In the genomic region with DNA sequence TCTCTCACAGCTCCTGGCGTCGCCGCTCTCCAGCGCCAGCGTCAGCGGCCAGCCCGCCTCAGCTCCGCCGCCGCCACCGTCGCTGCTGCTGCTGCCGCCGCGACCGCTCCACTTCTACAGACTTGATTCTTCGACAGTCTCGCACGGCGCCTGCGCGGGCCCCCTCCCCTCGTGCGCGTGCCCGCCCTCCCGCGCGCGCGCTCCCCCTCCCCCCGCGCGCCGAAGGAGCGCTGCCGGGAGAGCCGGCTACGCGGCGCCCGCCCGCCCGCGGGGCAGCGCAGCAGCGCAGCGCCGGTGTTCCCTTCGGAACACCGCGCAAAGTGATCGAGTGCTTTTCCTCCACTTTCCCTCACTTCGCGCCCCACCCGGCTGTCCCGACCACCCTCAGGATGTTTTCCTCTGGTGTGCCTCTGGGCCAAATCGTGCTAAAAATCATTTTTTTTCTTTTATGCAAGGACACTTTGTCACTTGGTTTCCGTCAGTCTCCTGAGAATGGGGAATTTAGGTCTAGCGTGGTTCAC, we compare ENCODE assay signal across 8 cellular contexts. TPM values are rescaled to one million over a fixed set of nuclear protein-coding genes. Genes with fewer than 3 reads are reported as not detected.
DNase-seq lines count a peak whose midpoint lies in the region; ATAC-seq and TF ChIP-seq lines count a peak whose summit lies in the region.

A gene (minus strand): TSS at position 118 of the 521 bp plus-strand sequence. CDS start 684 bp downstream, outside the sequence.

- 0% methylated on average over 15 to 60 of the region's 60 CpGs for WGBS in endodermal cell (ENCODE audit: insufficient coverage in 1 of 2, insufficient read length in 1 of 2), 2 experiments

- peaks cover 14% of the 10 kb centered on the region for H3K4me1 ChIP-seq in NT2/D1 (ENCODE audit: insufficient read depth, insufficient read length)
- peaks cover 10% of the 10 kb centered on the region for H3K4me1 ChIP-seq in endodermal cell (ENCODE audit: control insufficient read depth, insufficient read depth, low read length)

- H3K36me3 Mint-ChIP-seq in endodermal cell (ENCODE audit: low read depth), result peaks cover 27% of the 10 kb centered on the region

- H3K4me1 Mint-ChIP-seq in endodermal cell, result peaks cover 56% of the 10 kb centered on the region

- H3K4me3 Mint-ChIP-seq in endodermal cell, result peak within 1 kb of the TSS; percentile 88

- H3K9me3 Mint-ChIP-seq in endodermal cell, result no peaks in the 10 kb centered on the region

- ATAC-seq in HG03521 (IDR thresholded peaks at IDR 0.05; ENCODE audit: unreplicated experiment), result peak; percentile 25

- peak; percentile 78 to 91 (median 91) for DNase-seq in NCI-H1417 (lab: John Stamatoyannopoulos, UW)
- no peak for DNase-seq in NCI-H1417 treated with DMSO at 0.1 percent for 48 hours (lab: John Stamatoyannopoulos, UW)
- peak; percentile 80 for DNase-seq in NT2/D1 (ENCODE audit: low read depth, low spot score)
- peak; percentile 45 to 71 (median 51) for DNase-seq in activated CD8-positive, alpha-beta memory T cell treated with anti-CD3 and anti-CD28 coated beads for 48 hours (ENCODE audit: low read depth in 2 of 3, low spot score in 2 of 3)
- peak; percentile 89 for DNase-seq in endodermal cell
- DNase-seq in mesenteric fat pad (ENCODE audit: low spot score), result peak; percentile 92
- peak; percentile 68 for DNase-seq in stimulated activated CD8-positive, alpha-beta memory T cell treated with anti-CD3 and anti-CD28 coated beads, Interleukin-15, amount 100 ng/mL, for 24 hours (ENCODE audit: low read depth)

- peak within 1 kb of the TSS; percentile 98 for H3K27ac Mint-ChIP-seq in endodermal cell

- TF ChIP-seq CTCF in endodermal cell (conservative IDR thresholded peaks at IDR 0.05), result no peak

- H3K27me3 Mint-ChIP-seq in endodermal cell (ENCODE audit: insufficient read depth), result no peaks in the 10 kb centered on the region

- H3K9ac ChIP-seq in NT2/D1 (ENCODE audit: insufficient read length, low read depth), result peak within 1 kb of the TSS; percentile 98
- H3K9ac ChIP-seq in endodermal cell (ENCODE audit: extremely low read depth, low read length, poor library complexity, severe bottlenecking), result peak within 1 kb of the TSS; percentile 96

- peak within 1 kb of the TSS; percentile 95 for H3K27ac ChIP-seq in endodermal cell (ENCODE audit: low read depth, low read length)

- H3K36me3 ChIP-seq in NT2/D1 (ENCODE audit: insufficient read depth, insufficient read length, low read length) (peaks cover 37% of the 10 kb centered on the region), endodermal cell (ENCODE audit: control insufficient read depth, insufficient read depth, low read length) (peaks cover 30% of the 10 kb centered on the region)

- H3K27me3 ChIP-seq in NT2/D1 (ENCODE audit: insufficient read depth, insufficient read length) (no peaks in the 10 kb centered on the region), endodermal cell (ENCODE audit: control insufficient read depth, insufficient read depth, low read length, poor library complexity, severe bottlenecking) (no peaks in the 10 kb centered on the region)

- H3K9me3 ChIP-seq in NT2/D1 (ENCODE audit: insufficient read depth, low read length) (no peaks in the 10 kb centered on the region), endodermal cell (ENCODE audit: control insufficient read depth, low read length) (no peaks in the 10 kb centered on the region)

- peak within 1 kb of the TSS; percentile 84 for H3K4me3 ChIP-seq in NT2/D1 (ENCODE audit: insufficient read length, low read depth)
- peak within 1 kb of the TSS; percentile 97 for H3K4me3 ChIP-seq in endodermal cell (ENCODE audit: low read length)

RNA-seq across cellular contexts. Expression of the gene that starts here (rescaled TPM):
- total RNA-seq in endodermal cell (10 to 100 TPM; 41.6 to 45.7 TPM), mesenteric fat pad (108 TPM)
- 63.2 TPM for polyA plus RNA-seq in endodermal cell (2013, experiment 1 of 2)
- polyA plus RNA-seq in endodermal cell (2013, experiment 2 of 2), result 56.4 TPM
